7 cellular contexts compared by ENCODE assay signal in genomic region chr3:141828487-141829284, GRCh38. TPM values are rescaled to one million over a fixed set of nuclear protein-coding genes. Genes with fewer than 3 reads are reported as not detected.
DNase-seq lines count a peak whose midpoint lies in the region; ATAC-seq and FAIRE-seq lines count a peak whose summit lies in the region.

No MANE protein-coding gene starts in this region.

- peak; percentile 28 for DNase-seq in HTR-8/SVneo (ENCODE audit: insufficient read length, low spot score)
- DNase-seq in NCI-H526 (lab: John Stamatoyannopoulos, UW) = peak; percentile 45 to 72
- DNase-seq in fibroblast of peridontal ligament (ENCODE audit: extremely low read depth) = peak; percentile 18
- no peak for DNase-seq in sciatic nerve (ENCODE audit: low spot score)
- no peak for DNase-seq in SIG-M5 (lab: John Stamatoyannopoulos, UW)

- FAIRE-seq in HTR-8/SVneo (lab: Jason Lieb, UNC) = no peak

- intact Hi-C loops in sciatic nerve (cut with DNase I) = no loop called here

- ATAC-seq in sciatic nerve = peak; percentile 84
- no peak for ATAC-seq in GM18868 (IDR thresholded peaks at IDR 0.05; ENCODE audit: unreplicated experiment)
- no peak for ATAC-seq in HG02623 (IDR thresholded peaks at IDR 0.05; ENCODE audit: unreplicated experiment)

RNA-seq across cellular contexts. Expression of gene ATP1B3, which starts 47.8 kb away (rescaled TPM):
- total RNA-seq in sciatic nerve = 126 TPM

Comparison
In these comparisons a context has a peak if more than half of its experiments do, and no peak if none do; other contexts are left out.
1. DNase-seq: peak in HTR-8/SVneo (single experiment), NCI-H526 (2 of 2) and fibroblast of peridontal ligament (single experiment); none in sciatic nerve (single experiment) and SIG-M5 (single experiment).